In genomic region chr1:40256401-40257084, GRCh38 we compare ENCODE assay signal across 8 cellular contexts. TPM values are rescaled to one million over a fixed set of nuclear protein-coding genes. Genes with fewer than 3 reads are reported as not detected.
A peak's percentile ranks its signal among the peaks of the same experiment; 100 is the strongest.
DNase-seq lines count a peak whose midpoint lies in the region; ATAC-seq lines count a peak whose summit lies in the region.

No MANE protein-coding gene starts in this region.

- H3K4me1 ChIP-seq in iPS DF 6.9 (ENCODE audit: control insufficient read depth, insufficient read depth, low read length): no peaks in the 10 kb centered on the region

- WGBS in iPS DF 6.9 (ENCODE audit: insufficient coverage, insufficient read length): no CpG with 5 or more reads among the region's 6 CpGs

- H3K27ac ChIP-seq in iPS DF 6.9 (ENCODE audit: low read length): no peak overlapping the region

- peak overlapping the region; percentile 97 for H3K4me3 Mint-ChIP-seq in T-helper 2 cell treated with Interferon-gamma antibody and Interleukin-4, amounts not matched to agents 5 μg/mL and 100 μg/mL, for 36 hours
- H3K4me3 Mint-ChIP-seq in activated CD4-positive, alpha-beta memory T cell treated with anti-CD3 and anti-CD28 coated beads, Interleukin-2, amount 10 ng/mL, durations not matched to agents 7 days and 5 days: peak overlapping the region; percentile 96
- peak overlapping the region; percentile 96 for H3K4me3 Mint-ChIP-seq in stimulated activated memory B cell treated with anti-CD40 and anti-IgM and Interleukin-4, amounts not matched to agents 10 μg/mL and 1 μg/mL and 100 μg/mL, for 72 hours

- no peaks in the 10 kb centered on the region for H3K27me3 Mint-ChIP-seq in T-helper 2 cell treated with Interferon-gamma antibody and Interleukin-4, amounts not matched to agents 5 μg/mL and 100 μg/mL, for 36 hours (ENCODE audit: low read depth)
- no peaks in the 10 kb centered on the region for H3K27me3 Mint-ChIP-seq in activated CD4-positive, alpha-beta memory T cell treated with anti-CD3 and anti-CD28 coated beads, Interleukin-2, amount 10 ng/mL, durations not matched to agents 7 days and 5 days
- no peaks in the 10 kb centered on the region for H3K27me3 Mint-ChIP-seq in stimulated activated memory B cell treated with anti-CD40 and anti-IgM and Interleukin-4, amounts not matched to agents 10 μg/mL and 1 μg/mL and 100 μg/mL, for 72 hours

- peaks cover 9% of the 10 kb centered on the region; the same call in 1 of the 2 replicates for H3K36me3 ChIP-seq in iPS DF 6.9 (ENCODE audit: control insufficient read depth, insufficient read depth, low read length)

- CTCF ChIA-PET in activated CD4-positive, alpha-beta memory T cell treated with anti-CD3 and anti-CD28 coated beads, Interleukin-2, amount 10 ng/mL, durations not matched to agents 7 days and 5 days (lab: Charles Lee): interaction anchor here (0.9 to 3.5 kb wide), 6 partner anchors 8 to 104 kb away, joined by 3 to 10 read pairs (median 6); no protein-coding TSS in a partner anchor

- peaks cover 32% of the 10 kb centered on the region for H3K36me3 Mint-ChIP-seq in T-helper 2 cell treated with Interferon-gamma antibody and Interleukin-4, amounts not matched to agents 5 μg/mL and 100 μg/mL, for 36 hours (ENCODE audit: low read depth)
- peaks cover 22% of the 10 kb centered on the region for H3K36me3 Mint-ChIP-seq in activated CD4-positive, alpha-beta memory T cell treated with anti-CD3 and anti-CD28 coated beads, Interleukin-2, amount 10 ng/mL, durations not matched to agents 7 days and 5 days (ENCODE audit: low read depth)
- peaks cover 24% of the 10 kb centered on the region for H3K36me3 Mint-ChIP-seq in stimulated activated memory B cell treated with anti-CD40 and anti-IgM and Interleukin-4, amounts not matched to agents 10 μg/mL and 1 μg/mL and 100 μg/mL, for 72 hours

- ATAC-seq in stimulated activated memory B cell treated with anti-CD40 and anti-IgM and Interleukin-4, amounts not matched to agents 10 μg/mL and 1 μg/mL and 100 μg/mL, for 72 hours: no peak

- H3K9me3 Mint-ChIP-seq in T-helper 2 cell treated with Interferon-gamma antibody and Interleukin-4, amounts not matched to agents 5 μg/mL and 100 μg/mL, for 36 hours: no peaks in the 10 kb centered on the region
- H3K9me3 Mint-ChIP-seq in activated CD4-positive, alpha-beta memory T cell treated with anti-CD3 and anti-CD28 coated beads, Interleukin-2, amount 10 ng/mL, durations not matched to agents 7 days and 5 days: no peaks in the 10 kb centered on the region
- no peaks in the 10 kb centered on the region for H3K9me3 Mint-ChIP-seq in stimulated activated memory B cell treated with anti-CD40 and anti-IgM and Interleukin-4, amounts not matched to agents 10 μg/mL and 1 μg/mL and 100 μg/mL, for 72 hours

- no peak for DNase-seq in T-helper 2 cell treated with Interferon-gamma antibody and Interleukin-4, amounts not matched to agents 5 μg/mL and 100 μg/mL, for 36 hours (ENCODE audit: low spot score)
- DNase-seq in T-helper 2 cell (no peak), iPS DF 6.9 (ENCODE audit: low read depth, low spot score) (no peak), NCI-H1417 treated with DMSO at 0.1 percent for 48 hours (lab: John Stamatoyannopoulos, UW) (no peak), NCI-H345 treated with DMSO at 0.1 percent for 48 hours (lab: John Stamatoyannopoulos, UW; ENCODE audit: unreplicated experiment) (no peak), COR-L47 (lab: John Stamatoyannopoulos, UW) (no peak)
- no peak for DNase-seq in activated CD4-positive, alpha-beta memory T cell treated with anti-CD3 and anti-CD28 coated beads, Interleukin-2, amount 10 ng/mL, durations not matched to agents 7 days and 5 days

- H3K27me3 ChIP-seq in iPS DF 6.9 (ENCODE audit: control insufficient read depth, insufficient read depth, low read length): no peaks in the 10 kb centered on the region

- H3K4me3 ChIP-seq in iPS DF 6.9 (ENCODE audit: low read length): peak overlapping the region; percentile 8; the same call in 1 of the 2 replicates

- POLR2A ChIA-PET in activated CD4-positive, alpha-beta memory T cell treated with anti-CD3 and anti-CD28 coated beads, Interleukin-2, amount 10 ng/mL, durations not matched to agents 7 days and 5 days (lab: Charles Lee): interaction anchor here (1.0 to 5.0 kb wide), 12 partner anchors 15 to 217 kb away, joined by 3 to 48 read pairs (median 6); partner anchors contain the start of genes CAP1, RLF and SMAP2

- H3K27ac Mint-ChIP-seq in T-helper 2 cell treated with Interferon-gamma antibody and Interleukin-4, amounts not matched to agents 5 μg/mL and 100 μg/mL, for 36 hours: peak overlapping the region; percentile 99
- H3K27ac Mint-ChIP-seq in activated CD4-positive, alpha-beta memory T cell treated with anti-CD3 and anti-CD28 coated beads, Interleukin-2, amount 10 ng/mL, durations not matched to agents 7 days and 5 days: peak overlapping the region; percentile 99
- H3K27ac Mint-ChIP-seq in stimulated activated memory B cell treated with anti-CD40 and anti-IgM and Interleukin-4, amounts not matched to agents 10 μg/mL and 1 μg/mL and 100 μg/mL, for 72 hours: peak overlapping the region; percentile 96

- peaks cover 37% of the 10 kb centered on the region for H3K4me1 Mint-ChIP-seq in T-helper 2 cell treated with Interferon-gamma antibody and Interleukin-4, amounts not matched to agents 5 μg/mL and 100 μg/mL, for 36 hours (ENCODE audit: low read depth)
- peaks cover 43% of the 10 kb centered on the region for H3K4me1 Mint-ChIP-seq in activated CD4-positive, alpha-beta memory T cell treated with anti-CD3 and anti-CD28 coated beads, Interleukin-2, amount 10 ng/mL, durations not matched to agents 7 days and 5 days
- H3K4me1 Mint-ChIP-seq in stimulated activated memory B cell treated with anti-CD40 and anti-IgM and Interleukin-4, amounts not matched to agents 10 μg/mL and 1 μg/mL and 100 μg/mL, for 72 hours: peaks cover 10% of the 10 kb centered on the region

- H3K9me3 ChIP-seq in iPS DF 6.9 (ENCODE audit: control insufficient read depth, insufficient read depth, low read length): no peaks in the 10 kb centered on the region

RNA-seq across cellular contexts. Expression of gene ZMPSTE24, which starts 1.5 kb away (rescaled TPM):
- total RNA-seq in activated CD4-positive, alpha-beta memory T cell treated with anti-CD3 and anti-CD28 coated beads, Interleukin-2, amount 10 ng/mL, durations not matched to agents 7 days and 5 days: 10 to 100 TPM; 23.8 to 25.4 TPM

RNA-seq across cellular contexts. Expression of gene TMCO2, which starts 8.8 kb away (rescaled TPM):
- not detected for total RNA-seq in activated CD4-positive, alpha-beta memory T cell treated with anti-CD3 and anti-CD28 coated beads, Interleukin-2, amount 10 ng/mL, durations not matched to agents 7 days and 5 days
